In genomic region chr2:140551291-140551690, GRCh38 we compare ENCODE assay signal across 20 cellular contexts.
"Had no signal": no experiment of that assay in that cellular context is flagged by ENCODE, and none has a peak within 500 bp of the region (broad histone marks: within the 10 kb centered on the region; RNA-seq: fewer than 3 reads in every experiment).

No MANE protein-coding gene starts in this region.

- H3K27me3 Mint-ChIP-seq: activated naive CD8-positive, alpha-beta T cell treated with anti-CD3 and anti-CD28 coated beads for 36 hours; activated T-cell treated with anti-CD3 and anti-CD28 coated beads, Interleukin-2, amount 50 U/mL, for 24 hours; dendritic cell treated with granulocyte-macrophage colony-stimulating factor and Interleukin-4, amounts not matched to agents 40 ng/mL and 50 ng/mL, for 4 days; stimulated activated naive B cell treated with anti-CD40 and anti-IgM and Interleukin-4, amounts not matched to agents 10 μg/mL and 1 μg/mL and 100 μg/mL, for 72 hours had no signal

- H3K4me3 Mint-ChIP-seq: activated naive CD8-positive, alpha-beta T cell treated with anti-CD3 and anti-CD28 coated beads for 36 hours; activated T-cell treated with anti-CD3 and anti-CD28 coated beads, Interleukin-2, amount 50 U/mL, for 24 hours; dendritic cell treated with granulocyte-macrophage colony-stimulating factor and Interleukin-4, amounts not matched to agents 40 ng/mL and 50 ng/mL, for 4 days; stimulated activated naive B cell treated with anti-CD40 and anti-IgM and Interleukin-4, amounts not matched to agents 10 μg/mL and 1 μg/mL and 100 μg/mL, for 72 hours had no signal

- H3K4me3 ChIP-seq: body of pancreas, transverse colon, uterus had no signal

- DNase-seq: activated CD4-positive, alpha-beta T cell treated with anti-CD3 and anti-CD28 coated beads for 1 hour; activated naive CD4-positive, alpha-beta T cell; activated naive CD8-positive, alpha-beta T cell treated with anti-CD3 and anti-CD28 coated beads for 36 hours; activated T-cell treated with anti-CD3 and anti-CD28 coated beads, Interleukin-2, amount 50 U/mL, for 24 hours; body of pancreas; effector CD4-positive, alpha-beta T cell; head of caudate nucleus; left ventricle myocardium superior; retina; stimulated activated CD4-positive, alpha-beta T cell treated with anti-CD3 and anti-CD28 coated beads, Interleukin-2, amount 100 ng/mL, for 48 hours; stimulated activated CD8-positive, alpha-beta memory T cell treated with anti-CD3 and anti-CD28 coated beads, Interleukin-4, amount 100 ng/mL, for 48 hours; stimulated activated naive B cell treated with anti-CD40 and anti-IgM and Interleukin-4, amounts not matched to agents 10 μg/mL and 1 μg/mL and 100 μg/mL, for 72 hours; T-helper 1 cell; transverse colon; uterus had no signal

- H3K4me1 Mint-ChIP-seq: activated naive CD8-positive, alpha-beta T cell treated with anti-CD3 and anti-CD28 coated beads for 36 hours; stimulated activated naive B cell treated with anti-CD40 and anti-IgM and Interleukin-4, amounts not matched to agents 10 μg/mL and 1 μg/mL and 100 μg/mL, for 72 hours had no signal

- H3K9me3 ChIP-seq: body of pancreas, transverse colon, uterus had no signal

- ATAC-seq: body of pancreas; esophagus mucosa; left ventricle myocardium superior; SK-N-SH treated with all-trans-retinoic acid at 6 μM for 48 hours; stimulated activated naive B cell treated with anti-CD40 and anti-IgM and Interleukin-4, amounts not matched to agents 10 μg/mL and 1 μg/mL and 100 μg/mL, for 72 hours had no signal

- H3K27me3 ChIP-seq: body of pancreas, transverse colon, uterus had no signal

- H3K27ac ChIP-seq: body of pancreas, transverse colon, uterus, WERI-Rb-1 had no signal

- H3K9me3 Mint-ChIP-seq: dendritic cell treated with granulocyte-macrophage colony-stimulating factor and Interleukin-4, amounts not matched to agents 40 ng/mL and 50 ng/mL, for 4 days had no signal

- H3K4me1 ChIP-seq: transverse colon, uterus had no signal

- H3K36me3 ChIP-seq: transverse colon, uterus, WERI-Rb-1 had no signal

- H3K36me3 Mint-ChIP-seq: activated naive CD8-positive, alpha-beta T cell treated with anti-CD3 and anti-CD28 coated beads for 36 hours; stimulated activated naive B cell treated with anti-CD40 and anti-IgM and Interleukin-4, amounts not matched to agents 10 μg/mL and 1 μg/mL and 100 μg/mL, for 72 hours had no signal

- H3K27ac Mint-ChIP-seq: activated naive CD8-positive, alpha-beta T cell treated with anti-CD3 and anti-CD28 coated beads for 36 hours; activated T-cell treated with anti-CD3 and anti-CD28 coated beads, Interleukin-2, amount 50 U/mL, for 24 hours; activated T-helper 2 cell treated with anti-CD3 and anti-CD28 coated beads, Interferon-gamma antibody, Interleukin-2, Interleukin-4, amounts not matched to agents 10 μg/mL and 5 μg/mL and 100 μg/mL, durations not matched to agents 14 hours and 24 hours and 36 hours; dendritic cell treated with granulocyte-macrophage colony-stimulating factor and Interleukin-4, amounts not matched to agents 40 ng/mL and 50 ng/mL, for 4 days; stimulated activated naive B cell treated with anti-CD40 and anti-IgM and Interleukin-4, amounts not matched to agents 10 μg/mL and 1 μg/mL and 100 μg/mL, for 72 hours had no signal
